In genomic region chr19:53537523-53538377, GRCh38 we compare ENCODE assay signal across 8 cellular contexts. TPM values are rescaled to one million over a fixed set of nuclear protein-coding genes. Genes with fewer than 3 reads are reported as not detected.
DNase-seq lines count a peak whose midpoint lies in the region; TF ChIP-seq lines count a peak whose summit lies in the region.

TSS of gene ZNF331 (plus strand) at chr19:53538145. CDS start at chr19:53569377, 31,232 bp downstream.

- TF ChIP-seq CTCF in MM.1S (IDR thresholded peaks at IDR 0.05; ENCODE audit: low read length) = no peak

- H3K36me3 ChIP-seq in ES-I3 (ENCODE audit: insufficient read depth, low read length) = peaks cover 6% of the 10 kb centered on the region
- no peaks in the 10 kb centered on the region for H3K36me3 ChIP-seq in duodenal mucosa (ENCODE audit: control insufficient read depth in 1 of 2, insufficient read depth in 2 of 2, low read length in 2 of 2)
- H3K36me3 ChIP-seq in MM.1S (replicated peaks; ENCODE audit: insufficient read depth, low read length) = no peaks in the 10 kb centered on the region

- H3F3A ChIP-seq in MM.1S (ENCODE audit: insufficient read depth, low read length) = no peaks in the 10 kb centered on the region

- H3K4me1 Mint-ChIP-seq in activated CD4-positive, alpha-beta memory T cell treated with anti-CD3 and anti-CD28 coated beads for 36 hours (ENCODE audit: low read depth) = peaks cover 31% of the 10 kb centered on the region

- peaks cover 4% of the 10 kb centered on the region for H3K27me3 Mint-ChIP-seq in activated CD4-positive, alpha-beta memory T cell treated with anti-CD3 and anti-CD28 coated beads for 36 hours

- peak within 1 kb of the TSS; percentile 79 for H3K27ac ChIP-seq in duodenal mucosa (ENCODE audit: low read depth, low read length)
- H3K27ac ChIP-seq in MM.1S (ENCODE audit: low read length) = no peak within 1 kb of the TSS

- H3K9ac ChIP-seq in ES-I3 (ENCODE audit: low read depth, low read length) (peak within 1 kb of the TSS; percentile 52), duodenal mucosa (ENCODE audit: low read depth in 1 of 2, low read length in 2 of 2) (peak within 1 kb of the TSS; percentile 67), MM.1S (ENCODE audit: low read length) (no peak within 1 kb of the TSS)

- H3K27me3 ChIP-seq in duodenal mucosa (ENCODE audit: control insufficient read depth in 1 of 2, insufficient read depth in 2 of 2, low read length in 2 of 2) = no peaks in the 10 kb centered on the region
- no peaks in the 10 kb centered on the region for H3K27me3 ChIP-seq in MM.1S (replicated peaks; ENCODE audit: insufficient read depth, low read length)

- peaks cover 3% of the 10 kb centered on the region for H3K9me3 Mint-ChIP-seq in activated CD4-positive, alpha-beta memory T cell treated with anti-CD3 and anti-CD28 coated beads for 36 hours

- H3K9me2 ChIP-seq in MM.1S (replicated peaks; ENCODE audit: insufficient read depth, low read length) = no peaks in the 10 kb centered on the region

- H3K27ac Mint-ChIP-seq in activated CD4-positive, alpha-beta memory T cell treated with anti-CD3 and anti-CD28 coated beads for 36 hours = peak within 1 kb of the TSS; percentile 98

- intact Hi-C loops in activated CD4-positive, alpha-beta memory T cell treated with anti-CD3 and anti-CD28 coated beads for 36 hours (cut with micrococcal nuclease) = loop anchor here (1.0 kb wide), 2 partner anchors 16 to 17 kb away; no protein-coding TSS in a partner anchor

- POLR2A ChIA-PET in activated CD4-positive, alpha-beta memory T cell treated with anti-CD3 and anti-CD28 coated beads for 36 hours (lab: Charles Lee) = interaction anchor here (1.0 to 1.8 kb wide), 2 partner anchors 15 to 17 kb away, joined by 5 to 6 read pairs; no protein-coding TSS in a partner anchor

- no peak within 1 kb of the TSS for H2AFZ ChIP-seq in MM.1S (ENCODE audit: low read length)

- H3K79me2 ChIP-seq in MM.1S (ENCODE audit: low read length) = no peaks in the 10 kb centered on the region

- H3K4me3 ChIP-seq in duodenal mucosa (ENCODE audit: low read depth in 1 of 2, low read length in 2 of 2) (peak within 1 kb of the TSS; percentile 82 to 98), MM.1S (ENCODE audit: low read length) (no peak within 1 kb of the TSS)

- peak within 1 kb of the TSS; percentile 96 for H3K4me3 Mint-ChIP-seq in activated CD4-positive, alpha-beta memory T cell treated with anti-CD3 and anti-CD28 coated beads for 36 hours

- DNase-seq in GOT3 (lab: John Stamatoyannopoulos, UW) (peak; percentile 36), NCI-H146 treated with DMSO at 0.1 percent for 48 hours (lab: John Stamatoyannopoulos, UW; ENCODE audit: unreplicated experiment) (peak; percentile 30), lung microvascular endothelial cell (ENCODE audit: low read depth in 2 of 2) (peak; percentile 77 to 83), MM.1S (no peak)
- peak; percentile 91 for DNase-seq in activated CD4-positive, alpha-beta memory T cell treated with anti-CD3 and anti-CD28 coated beads for 36 hours
- peak; percentile 65 to 80 (median 76) for DNase-seq in stimulated activated CD4-positive, alpha-beta T cell treated with anti-CD3 and anti-CD28 coated beads, TNF-alpha, amount 100 ng/mL, for 48 hours (ENCODE audit: low read depth in 3 of 3)

- H4K20me1 ChIP-seq in MM.1S (ENCODE audit: insufficient read depth, low read length) = no peaks in the 10 kb centered on the region

- no peak within 1 kb of the TSS for H3K4me2 ChIP-seq in MM.1S (ENCODE audit: low read depth, low read length)

- H3K36me3 Mint-ChIP-seq in activated CD4-positive, alpha-beta memory T cell treated with anti-CD3 and anti-CD28 coated beads for 36 hours = peaks cover 54% of the 10 kb centered on the region

- no peaks in the 10 kb centered on the region for H3K4me1 ChIP-seq in ES-I3 (ENCODE audit: insufficient read depth, low read length)
- no peaks in the 10 kb centered on the region for H3K4me1 ChIP-seq in duodenal mucosa (ENCODE audit: control insufficient read depth in 1 of 2, insufficient read depth in 2 of 2, low read length in 2 of 2)
- no peaks in the 10 kb centered on the region for H3K4me1 ChIP-seq in MM.1S (ENCODE audit: low read length)

- CTCF ChIA-PET in activated CD4-positive, alpha-beta memory T cell treated with anti-CD3 and anti-CD28 coated beads for 36 hours (lab: Charles Lee) = no interaction called here

- no peaks in the 10 kb centered on the region for H3K9me3 ChIP-seq in ES-I3 (ENCODE audit: control insufficient read depth, insufficient read depth, low read length)
- H3K9me3 ChIP-seq in duodenal mucosa (ENCODE audit: control insufficient read depth in 1 of 2, low read length in 2 of 2) = peaks cover 0 to 4% of the 10 kb centered on the region in 2 donors
- no peaks in the 10 kb centered on the region for H3K9me3 ChIP-seq in MM.1S (replicated peaks; ENCODE audit: insufficient read depth, low read length)

RNA-seq across cellular contexts. Expression of gene ZNF331, which starts in this region (rescaled TPM):
- total RNA-seq in activated CD4-positive, alpha-beta memory T cell treated with anti-CD3 and anti-CD28 coated beads for 36 hours = 10 to 100 TPM; 20.8 to 23.1 TPM
- total RNA-seq in lung microvascular endothelial cell = 3.3 and 7.9 TPM in 2 replicates
